Comparison of ENCODE assay signal across 24 cellular contexts in genomic region chr2:38386377-38386776, GRCh38. TPM values are rescaled to one million over a fixed set of nuclear protein-coding genes. Genes with fewer than 3 reads are reported as not detected.
DNase-seq lines count a peak whose midpoint lies in the region; FAIRE-seq and TF ChIP-seq lines count a peak whose summit lies in the region.
"Had no signal": no experiment of that assay in that cellular context is flagged by ENCODE, and none has a peak within 500 bp of the region (broad histone marks: within the 10 kb centered on the region; RNA-seq: fewer than 3 reads in every experiment).

No MANE protein-coding gene starts in this region.

- dilution Hi-C loops in keratinocyte (cut with MboI; ENCODE audit: extremely low pct_ligation_motif_present, low sequenced_read_pairs): no loop called here

- H3K79me2 ChIP-seq in keratinocyte (ENCODE audit: control insufficient read depth, insufficient read depth, low read length): no peaks in the 10 kb centered on the region

- no peak overlapping the region for H3K4me3 ChIP-seq in keratinocyte (ENCODE audit: control insufficient read depth in 2 of 3, extremely low read depth in 1 of 3, insufficient read depth in 2 of 3, low read depth in 1 of 3, low read length in 3 of 3)
- H3K4me3 ChIP-seq in transverse colon: no peak overlapping the region
- H3K4me3 ChIP-seq: colonic mucosa, psoas muscle, spleen had no signal

- no peak for TF ChIP-seq POLR2A in transverse colon (IDR thresholded peaks at IDR 0.05)

- H3K9me3 ChIP-seq in keratinocyte (ENCODE audit: control insufficient read depth, low read depth, low read length) (no peaks in the 10 kb centered on the region), transverse colon (no peaks in the 10 kb centered on the region)
- H3K9me3 ChIP-seq: Caco-2, colonic mucosa, psoas muscle, spleen had no signal

- H2AFZ ChIP-seq in keratinocyte (ENCODE audit: control insufficient read depth, low read length): no peak overlapping the region

- FAIRE-seq in keratinocyte (lab: Jason Lieb, UNC): peak; percentile 52
- FAIRE-seq: endothelial cell of umbilical vein, RCC 7860 had no signal

- H3K9ac ChIP-seq in keratinocyte (ENCODE audit: control insufficient read depth, extremely low read depth, insufficient read depth, low read length): no peak overlapping the region

- 71 to 84% methylated on average over 2 of the region's 2 CpGs for WGBS in transverse colon (ENCODE audit: low coverage in 1 of 2), 2 donors

- DNase-seq in Caki2 (ENCODE audit: low read depth) (peak; percentile 38), LoVo (ENCODE audit: low spot score) (peak; percentile 16), SW480 (ENCODE audit: low spot score) (peak; percentile 60), keratinocyte (ENCODE audit: low read depth, low spot score) (no peak), epidermal melanocyte (ENCODE audit: insufficient read length, low spot score) (no peak), transverse colon (no peak)
- DNase-seq in stimulated activated CD4-positive, alpha-beta T cell treated with anti-CD3 and anti-CD28 coated beads, Interleukin-2, amount 100 ng/mL, for 24 hours: no peak
- no peak for DNase-seq in effector CD4-positive, alpha-beta T cell
- DNase-seq: activated CD8-positive, alpha-beta T cell treated with anti-CD3 and anti-CD28 coated beads for 36 hours; activated naive CD4-positive, alpha-beta T cell treated with anti-CD3 and anti-CD28 coated beads, Interleukin-2, amount 10 ng/mL, durations not matched to agents 7 days and 5 days; activated T-cell treated with anti-CD3 and anti-CD28 coated beads, Interleukin-2, amount 50 U/mL, for 24 hours; AML-193; Caco-2; colonic mucosa; foreskin melanocyte; GOT3; NCI-H1105 treated with DMSO at 0.1 percent for 48 hours; NCI-H2171; NCI-H82; psoas muscle; spleen; SW 1271 had no signal

- H4K20me1 ChIP-seq in keratinocyte (ENCODE audit: control insufficient read depth, extremely low read depth, insufficient read depth, low read length): no peaks in the 10 kb centered on the region

- TF ChIP-seq EP300 in transverse colon (IDR thresholded peaks at IDR 0.05; ENCODE audit: low read depth): no peak

- H3K27ac ChIP-seq in keratinocyte (ENCODE audit: control insufficient read depth, insufficient read depth, low read length) (no peak overlapping the region), transverse colon (no peak overlapping the region)
- H3K27ac ChIP-seq: colonic mucosa, psoas muscle, spleen had no signal

- no peaks in the 10 kb centered on the region for H3K27me3 ChIP-seq in keratinocyte (ENCODE audit: control insufficient read depth, extremely low read depth, insufficient read depth, low read length)
- no peaks in the 10 kb centered on the region for H3K27me3 ChIP-seq in transverse colon
- H3K27me3 ChIP-seq: colonic mucosa had no signal

- no peaks in the 10 kb centered on the region for H3K36me3 ChIP-seq in keratinocyte (ENCODE audit: control insufficient read depth in 2 of 2, extremely low read depth in 1 of 2, insufficient read depth in 2 of 2, low read length in 2 of 2)
- no peaks in the 10 kb centered on the region for H3K36me3 ChIP-seq in transverse colon
- H3K36me3 ChIP-seq: colonic mucosa, spleen had no signal

- intact Hi-C loops in transverse colon (cut with DNase I; ENCODE audit: low total_unique reads): no loop called here

- no peaks in the 10 kb centered on the region for H3K9me1 ChIP-seq in keratinocyte (ENCODE audit: control insufficient read depth, extremely low read depth, insufficient read depth, low read length)

- TF ChIP-seq CTCF in keratinocyte (optimal IDR thresholded peaks at IDR 0.05 in 1 of 3, IDR thresholded peaks at IDR 0.05 in 1 of 3, conservative IDR thresholded peaks at IDR 0.05 in 1 of 3; ENCODE audit: extremely low read depth in 1 of 3, insufficient read depth in 2 of 3, low read length in 3 of 3) (no peak), transverse colon (IDR thresholded peaks at IDR 0.05) (no peak)

- H3K4me1 ChIP-seq in keratinocyte (ENCODE audit: control insufficient read depth, extremely low read depth, insufficient read depth, low read length) (peaks cover 5% of the 10 kb centered on the region), transverse colon (peaks cover 0 to 14% (median 0%) of the 10 kb centered on the region in 4 donors)
- H3K4me1 ChIP-seq: Caco-2, colonic mucosa, psoas muscle had no signal

- no peak overlapping the region for H3K4me2 ChIP-seq in keratinocyte (ENCODE audit: control insufficient read depth, extremely low read depth, insufficient read depth, low read depth, low read length)

- in situ Hi-C loops in Caki2 (cut with HindIII; ENCODE audit: low pct_unique_long_range_greater_than_20kb, low sequenced_read_pairs) (no loop called here), transverse colon (cut with MboI; ENCODE audit: low pct_ligation_motif_present in 1 of 4, low pct_unique_long_range_greater_than_20kb in 1 of 4, low sequenced_read_pairs in 3 of 4) (no loop called here)

RNA-seq across cellular contexts. Expression of gene ATL2, which starts 9.3 kb away (rescaled TPM):
- total RNA-seq in Caki2 (2014; rRNA removed; shearing (Covaris generic); ENCODE audit: low replicate concordance): 65.8 and 121 TPM in 2 replicates
- polyA plus RNA-seq in keratinocyte: 49.6 to 83.2 TPM (median 65.6 TPM) in 3 replicates
- 236 TPM for polyA plus RNA-seq in keratinocyte (2011; ENCODE audit: low read depth)
- polyA plus RNA-seq in keratinocyte (2011; cell fraction: cytosol; rRNA removed): 27.2 and 29.0 TPM in 2 replicates
- polyA plus RNA-seq in keratinocyte (2011; cell fraction: nucleus; rRNA removed): 95.0 and 163 TPM in 2 replicates
- polyA plus RNA-seq in keratinocyte (2012; ENCODE audit: low replicate concordance): 51.7 and 77.6 TPM in 2 replicates
- 9.9 to 159 TPM (median 58.7 TPM) in 3 replicates for polyA minus RNA-seq in keratinocyte
- 34.5 TPM for polyA minus RNA-seq in keratinocyte (2011; cell fraction: cytosol; rRNA and poly(A)+ RNA removed)
- polyA minus RNA-seq in keratinocyte (2011; cell fraction: nucleus; rRNA and poly(A)+ RNA removed): 86.1 and 121 TPM in 2 replicates
- 100 to 1,000 TPM in 1 of 4 donors, 10 to 100 TPM in 3; 17.6 to 150 (median 69.1) TPM for total RNA-seq in transverse colon

Comparison
In these comparisons a context has a peak if more than half of its experiments do, and no peak if none do; other contexts are left out.
1. DNase-seq: peak in Caki2 (single experiment), LoVo (single experiment) and SW480 (single experiment); none in keratinocyte (single experiment), stimulated activated CD4-positive, alpha-beta T cell treated with anti-CD3 and anti-CD28 coated beads, Interleukin-2, amount 100 ng/mL, for 24 hours (0 of 2), epidermal melanocyte (single experiment), effector CD4-positive, alpha-beta T cell (single experiment) and transverse colon (single experiment).